21 cellular contexts compared by ENCODE assay signal in genomic region chr12:126767334-126767733, GRCh38.
DNase-seq lines count a peak whose midpoint lies in the region; ATAC-seq and TF ChIP-seq lines count a peak whose summit lies in the region.
"Had no signal": no experiment of that assay in that cellular context is flagged by ENCODE, and none has a peak within 500 bp of the region (broad histone marks: within the 10 kb centered on the region; RNA-seq: fewer than 3 reads in every experiment).

No MANE protein-coding gene starts in this region.

- ATAC-seq in natural killer cell (no peak), upper lobe of right lung (peak; percentile 20), GM18867 (IDR thresholded peaks at IDR 0.05; ENCODE audit: unreplicated experiment) (no peak), HG03460 (IDR thresholded peaks at IDR 0.05; ENCODE audit: unreplicated experiment) (no peak)
- ATAC-seq in natural killer cell treated with Interleukin-12 subunit alpha and Interleukin-12 subunit beta and Interleukin-15 and Interleukin-18, amount 100 ng/mL, for 72 hours: no peak
- ATAC-seq: GM12878 had no signal

- no peaks in the 10 kb centered on the region for H3K27me3 ChIP-seq in esophagus muscularis mucosa
- no peaks in the 10 kb centered on the region for H3K27me3 ChIP-seq in neuronal stem cell (ENCODE audit: control insufficient read depth in 3 of 3, insufficient read depth in 3 of 3, low read depth in 1 of 3, low read length in 3 of 3)
- H3K27me3 ChIP-seq in upper lobe of right lung: no peaks in the 10 kb centered on the region
- H3K27me3 ChIP-seq: BLaER1 had no signal

- no peak overlapping the region for H3K27ac Mint-ChIP-seq in natural killer cell
- H3K27ac Mint-ChIP-seq in natural killer cell treated with Interleukin-12 subunit alpha and Interleukin-12 subunit beta and Interleukin-15 and Interleukin-18, amount 100 ng/mL, for 72 hours: peak overlapping the region in 1 of 2 donors; percentile 5
- H3K27ac Mint-ChIP-seq: B cell had no signal

- peaks cover 13% of the 10 kb centered on the region in 2 donors for H3K9me3 Mint-ChIP-seq in natural killer cell
- H3K9me3 Mint-ChIP-seq in natural killer cell treated with Interleukin-12 subunit alpha and Interleukin-12 subunit beta and Interleukin-15 and Interleukin-18, amount 100 ng/mL, for 72 hours: peaks cover 25% of the 10 kb centered on the region

- no peak for TF ChIP-seq POLR2A in esophagus muscularis mucosa (IDR thresholded peaks at IDR 0.05; ENCODE audit: low read depth)

- H3K36me3 Mint-ChIP-seq in natural killer cell: peaks cover 22% of the 10 kb centered on the region
- H3K36me3 Mint-ChIP-seq in natural killer cell treated with Interleukin-12 subunit alpha and Interleukin-12 subunit beta and Interleukin-15 and Interleukin-18, amount 100 ng/mL, for 72 hours: peaks cover 61% of the 10 kb centered on the region

- H3K4me1 ChIP-seq in esophagus muscularis mucosa (no peaks in the 10 kb centered on the region), neuronal stem cell (ENCODE audit: control insufficient read depth in 2 of 2, insufficient read depth in 1 of 2, low read depth in 1 of 2, low read length in 2 of 2) (no peaks in the 10 kb centered on the region), upper lobe of right lung (no peaks in the 10 kb centered on the region)

- H2BK15ac ChIP-seq in neuronal stem cell (ENCODE audit: low read length): no peak overlapping the region

- H3K4me3 ChIP-seq in esophagus muscularis mucosa (no peak overlapping the region), neuronal stem cell (ENCODE audit: low read length in 2 of 2) (no peak overlapping the region), upper lobe of right lung (no peak overlapping the region)
- H3K4me3 ChIP-seq: BLaER1, GM12878 had no signal

- no peaks in the 10 kb centered on the region for H3K79me1 ChIP-seq in neuronal stem cell (ENCODE audit: low read depth, low read length)

- H3K23ac ChIP-seq in neuronal stem cell (ENCODE audit: low read depth, low read length, poor library complexity): no peak overlapping the region

- no peak overlapping the region for H3K9ac ChIP-seq in neuronal stem cell (ENCODE audit: low read depth, low read length, poor library complexity)
- H3K9ac ChIP-seq: BLaER1 had no signal

- no peak overlapping the region for H2BK12ac ChIP-seq in neuronal stem cell (ENCODE audit: low read length)

- DNase-seq in natural killer cell (no peak), esophagus muscularis mucosa (ENCODE audit: extremely low spot score) (peak; percentile 42), neuronal stem cell (ENCODE audit: low spot score) (no peak), upper lobe of right lung (no peak), UCSD-AML1 (lab: John Stamatoyannopoulos, UW; ENCODE audit: unreplicated experiment) (no peak)
- no peak for DNase-seq in natural killer cell treated with Interleukin-12 subunit alpha and Interleukin-12 subunit beta and Interleukin-15 and Interleukin-18, amount 100 ng/mL, for 72 hours (ENCODE audit: low spot score)
- DNase-seq: CD4-positive, CD25-positive, alpha-beta regulatory T cell; CD8-positive, alpha-beta memory T cell; DMS 273 treated with DMSO at 0.1 percent for 48 hours; DMS79; EL; GDM1; GOT3; HCEC 1CT had no signal

- H3K4ac ChIP-seq in neuronal stem cell (ENCODE audit: low read length): no peak overlapping the region

- no peak overlapping the region for H2BK5ac ChIP-seq in neuronal stem cell (ENCODE audit: low read length)

- H3K4me2 ChIP-seq in neuronal stem cell (ENCODE audit: insufficient read depth, low read length, poor library complexity, severe bottlenecking): no peak overlapping the region
- H3K4me2 ChIP-seq: BLaER1 had no signal

- H3K4me1 Mint-ChIP-seq in natural killer cell: peaks cover 4 to 11% of the 10 kb centered on the region in 2 donors
- H3K4me1 Mint-ChIP-seq in natural killer cell treated with Interleukin-12 subunit alpha and Interleukin-12 subunit beta and Interleukin-15 and Interleukin-18, amount 100 ng/mL, for 72 hours (ENCODE audit: low read depth in 2 of 2): peaks cover 9 to 48% of the 10 kb centered on the region in 2 donors

- no peak overlapping the region for H2BK120ac ChIP-seq in neuronal stem cell (ENCODE audit: low read depth, low read length)

- H3K27me3 Mint-ChIP-seq in natural killer cell (ENCODE audit: low read depth in 2 of 2): no peaks in the 10 kb centered on the region
- no peaks in the 10 kb centered on the region for H3K27me3 Mint-ChIP-seq in natural killer cell treated with Interleukin-12 subunit alpha and Interleukin-12 subunit beta and Interleukin-15 and Interleukin-18, amount 100 ng/mL, for 72 hours
- H3K27me3 Mint-ChIP-seq: B cell; CD4-positive, CD25-positive, alpha-beta regulatory T cell had no signal

- no peak for TF ChIP-seq EP300 in esophagus muscularis mucosa (IDR thresholded peaks at IDR 0.05)

- H3K9me3 ChIP-seq in esophagus muscularis mucosa: peaks cover 0 to 38% (median 22%) of the 10 kb centered on the region in 4 donors
- peaks cover 0 to 8% of the 10 kb centered on the region in 2 donors for H3K9me3 ChIP-seq in neuronal stem cell (replicated peaks in 1 of 2; ENCODE audit: control insufficient read depth in 2 of 2, insufficient read depth in 1 of 2, low read depth in 1 of 2, low read length in 2 of 2)
- H3K9me3 ChIP-seq in upper lobe of right lung: peaks cover 8% of the 10 kb centered on the region

- intact Hi-C loops in natural killer cell (cut with micrococcal nuclease) (no loop called here), esophagus muscularis mucosa (cut with DNase I) (no loop called here), upper lobe of right lung (cut with DNase I) (no loop called here)

- H3K27ac ChIP-seq in esophagus muscularis mucosa (replicated peaks in 1 of 4) (no peak overlapping the region), neuronal stem cell (replicated peaks; ENCODE audit: low read length) (no peak overlapping the region), upper lobe of right lung (no peak overlapping the region)
- H3K27ac ChIP-seq: 22Rv1, BLaER1, C4-2B had no signal

- H3K4me3 Mint-ChIP-seq in natural killer cell: peak overlapping the region; percentile 9
- H3K4me3 Mint-ChIP-seq in natural killer cell treated with Interleukin-12 subunit alpha and Interleukin-12 subunit beta and Interleukin-15 and Interleukin-18, amount 100 ng/mL, for 72 hours: no peak overlapping the region
- H3K4me3 Mint-ChIP-seq: B cell had no signal

- H3K14ac ChIP-seq in neuronal stem cell (ENCODE audit: low read length): no peak overlapping the region

- TF ChIP-seq CTCF in natural killer cell (IDR thresholded peaks at IDR 0.05) (no peak), esophagus muscularis mucosa (IDR thresholded peaks at IDR 0.05) (no peak), upper lobe of right lung (IDR thresholded peaks at IDR 0.05) (no peak)

- WGBS in esophagus muscularis mucosa: 100% methylated on average over 4 of the region's 8 CpGs
- no CpG with 5 or more reads among the region's 8 CpGs for WGBS in neuronal stem cell (ENCODE audit: extremely low coverage in 2 of 2, insufficient read length in 2 of 2, insufficient replicate concordance in 1 of 2), 2 donors

- no peak overlapping the region for H2AFZ ChIP-seq in neuronal stem cell (ENCODE audit: low read length)

- H4K91ac ChIP-seq in neuronal stem cell (ENCODE audit: low read depth, low read length, poor library complexity): no peak overlapping the region

- no peak overlapping the region for H4K8ac ChIP-seq in neuronal stem cell (ENCODE audit: low read depth, low read length)

- no peak overlapping the region for H2AK5ac ChIP-seq in neuronal stem cell (ENCODE audit: low read depth, low read length)

- no peaks in the 10 kb centered on the region for H3K36me3 ChIP-seq in esophagus muscularis mucosa
- no peaks in the 10 kb centered on the region for H3K36me3 ChIP-seq in neuronal stem cell (replicated peaks in 1 of 2; ENCODE audit: control insufficient read depth in 2 of 2, insufficient read depth in 2 of 2, low read length in 2 of 2)
- no peaks in the 10 kb centered on the region for H3K36me3 ChIP-seq in upper lobe of right lung

- peak overlapping the region; percentile 41 for H3K18ac ChIP-seq in neuronal stem cell (ENCODE audit: low read length)
